ENCODE assay signal across 1 cellular context in genomic region chr4:93409035-93409434, GRCh38.
TF ChIP-seq lines count a peak whose summit lies in the region.

No MANE protein-coding gene starts in this region.

TF ChIP-seq in IMR-90, 13 proteins besides CTCF, POLR2A, EP300 and RAD21:
- no peak for TF ChIP-seq RFX5 (IDR thresholded peaks at IDR 0.05; ENCODE audit: low read depth, low read length)
- TF ChIP-seq CEBPB (IDR thresholded peaks at IDR 0.05; ENCODE audit: low read depth, low read length) = no peak
- TF ChIP-seq NFE2L2 (IDR thresholded peaks at IDR 0.05; ENCODE audit: low read depth, low read length) = no peak
- TF ChIP-seq BHLHE40 (IDR thresholded peaks at IDR 0.05; ENCODE audit: low read depth, low read length) = no peak
- TF ChIP-seq, protein P1, sequence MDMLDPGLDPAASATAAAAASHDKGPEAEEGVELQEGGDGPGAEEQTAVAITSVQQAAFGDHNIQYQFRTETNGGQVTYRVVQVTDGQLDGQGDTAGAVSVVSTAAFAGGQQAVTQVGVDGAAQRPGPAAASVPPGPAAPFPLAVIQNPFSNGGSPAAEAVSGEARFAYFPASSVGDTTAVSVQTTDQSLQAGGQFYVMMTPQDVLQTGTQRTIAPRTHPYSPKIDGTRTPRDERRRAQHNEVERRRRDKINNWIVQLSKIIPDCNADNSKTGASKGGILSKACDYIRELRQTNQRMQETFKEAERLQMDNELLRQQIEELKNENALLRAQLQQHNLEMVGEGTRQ (IDR thresholded peaks at IDR 0.05; ENCODE audit: low read depth, low read length) = no peak
- TF ChIP-seq MAZ (IDR thresholded peaks at IDR 0.05; ENCODE audit: borderline replicate concordance, low read depth, low read length) = no peak
- TF ChIP-seq ELK1 (IDR thresholded peaks at IDR 0.05; ENCODE audit: borderline replicate concordance, low read depth, low read length) = no peak
- no peak for TF ChIP-seq MAFK (IDR thresholded peaks at IDR 0.05; ENCODE audit: low read depth, low read length)
- no peak for TF ChIP-seq MXI1 (IDR thresholded peaks at IDR 0.05; ENCODE audit: borderline replicate concordance, low read depth, low read length)
- no peak for TF ChIP-seq RCOR1 (IDR thresholded peaks at IDR 0.05; ENCODE audit: insufficient replicate concordance, low read length)
- no peak for TF ChIP-seq FOS (IDR thresholded peaks at IDR 0.05; ENCODE audit: low read depth, low read length)
- TF ChIP-seq SMC3 (IDR thresholded peaks at IDR 0.05; ENCODE audit: low read depth, low read length) = no peak
- no peak for TF ChIP-seq CHD1 (IDR thresholded peaks at IDR 0.05; ENCODE audit: low read depth, low read length)
